Comparison of ENCODE assay signal across 28 cellular contexts in genomic region chr16:84868829-84869457, GRCh38. TPM values are rescaled to one million over a fixed set of nuclear protein-coding genes. Genes with fewer than 3 reads are reported as not detected.
DNase-seq lines count a peak whose midpoint lies in the region; ATAC-seq lines count a peak whose summit lies in the region.
"Had no signal": no experiment of that assay in that cellular context is flagged by ENCODE, and none has a peak within 500 bp of the region (broad histone marks: within the 10 kb centered on the region; RNA-seq: fewer than 3 reads in every experiment).

No MANE protein-coding gene starts in this region.

- DNase-seq in right cardiac atrium (peak in 1 of 3 donors; percentile 20), cardiac septum (ENCODE audit: low spot score) (no peak), SJCRH30 (peak; percentile 40 to 58), myocyte (ENCODE audit: low read depth) (peak; percentile 76), aorta (no peak), NAMALWA (ENCODE audit: low spot score) (no peak)
- no peak for DNase-seq in activated CD4-positive, alpha-beta T cell treated with anti-CD3 and anti-CD28 coated beads for 48 hours
- DNase-seq in activated CD4-positive, alpha-beta memory T cell treated with anti-CD3 and anti-CD28 coated beads, Interleukin-2, amount 10 ng/mL, durations not matched to agents 7 days and 5 days = no peak
- DNase-seq: activated CD4-positive, alpha-beta T cell treated with anti-CD3 and anti-CD28 coated beads, Interleukin-2, amount 10 ng/mL, durations not matched to agents 7 days and 5 days; activated gamma-delta T cell; activated naive CD8-positive, alpha-beta T cell treated with anti-CD3 and anti-CD28 coated beads, Interleukin-2, amount 10 ng/mL, durations not matched to agents 7 days and 5 days; activated T-cell treated with anti-CD3 and anti-CD28 coated beads, Interleukin-2, amount 50 U/mL, for 24 hours; central memory CD4-positive, alpha-beta T cell; DMS79 treated with DMSO at 0.1 percent for 48 hours; effector memory CD8-positive, alpha-beta T cell; erythroblast; GF-D8; head of caudate nucleus; NCI-H1436; NCI-H2107; NCI-H82; small intestine; stimulated activated naive CD4-positive, alpha-beta T cell treated with Interleukin-2 at 50 U/mL for 16 hours; testis; uterus had no signal

- no peak overlapping the region for H3K27ac ChIP-seq in right cardiac atrium (ENCODE audit: low read length)
- no peak overlapping the region for H3K27ac ChIP-seq in SJCRH30
- no peak overlapping the region for H3K27ac ChIP-seq in aorta (ENCODE audit: low read depth in 1 of 2, low read length in 2 of 2)
- H3K27ac ChIP-seq: uterus had no signal

- 91% methylated on average over 16 of the region's 16 CpGs for WGBS in right cardiac atrium
- WGBS in aorta, 2 donors = 92 to 95% methylated on average over 16 of the region's 16 CpGs

- H3K4me1 ChIP-seq in right cardiac atrium (ENCODE audit: control insufficient read depth, insufficient read depth, low read length) = no peaks in the 10 kb centered on the region
- H3K4me1 ChIP-seq in SJCRH30 = peaks cover 23% of the 10 kb centered on the region
- no peaks in the 10 kb centered on the region for H3K4me1 ChIP-seq in aorta (ENCODE audit: control insufficient read depth in 1 of 2, insufficient read depth in 2 of 2, low read length in 2 of 2)
- H3K4me1 ChIP-seq: uterus had no signal

- CTCF ChIA-PET in activated CD4-positive, alpha-beta memory T cell treated with anti-CD3 and anti-CD28 coated beads, Interleukin-2, amount 10 ng/mL, durations not matched to agents 7 days and 5 days (lab: Charles Lee) = no interaction called here

- H3K27me3 Mint-ChIP-seq in activated CD4-positive, alpha-beta memory T cell treated with anti-CD3 and anti-CD28 coated beads, Interleukin-2, amount 10 ng/mL, durations not matched to agents 7 days and 5 days = peaks cover 2% of the 10 kb centered on the region

- no peaks in the 10 kb centered on the region for H3K4me1 Mint-ChIP-seq in activated CD4-positive, alpha-beta memory T cell treated with anti-CD3 and anti-CD28 coated beads, Interleukin-2, amount 10 ng/mL, durations not matched to agents 7 days and 5 days
- H3K4me1 Mint-ChIP-seq: activated CD4-positive, alpha-beta T cell treated with anti-CD3 and anti-CD28 coated beads, Interleukin-2, amount 10 ng/mL, durations not matched to agents 7 days and 5 days; activated naive CD8-positive, alpha-beta T cell treated with anti-CD3 and anti-CD28 coated beads, Interleukin-2, amount 10 ng/mL, durations not matched to agents 7 days and 5 days had no signal

- H3K27me3 ChIP-seq in right cardiac atrium (ENCODE audit: control insufficient read depth, insufficient read depth) (no peaks in the 10 kb centered on the region), SJCRH30 (no peaks in the 10 kb centered on the region), aorta (ENCODE audit: control insufficient read depth in 1 of 2, insufficient read depth in 2 of 2, low read length in 1 of 2) (no peaks in the 10 kb centered on the region)
- H3K27me3 ChIP-seq: testis, uterus had no signal

- H3K9me3 ChIP-seq in right cardiac atrium (ENCODE audit: control insufficient read depth, low read length) (no peaks in the 10 kb centered on the region), SJCRH30 (replicated peaks) (no peaks in the 10 kb centered on the region), aorta (ENCODE audit: control insufficient read depth, low read length) (no peaks in the 10 kb centered on the region)
- H3K9me3 ChIP-seq: testis, uterus had no signal

- H3K4me3 ChIP-seq in right cardiac atrium (ENCODE audit: low read length) (no peak overlapping the region), SJCRH30 (no peak overlapping the region), aorta (ENCODE audit: low read length in 2 of 2) (no peak overlapping the region)
- H3K4me3 ChIP-seq: GM23338, lung, testis, uterus had no signal

- ATAC-seq in right cardiac atrium (peak; percentile 14 to 34), aorta (ENCODE audit: low FRiP score) (peak; percentile 27)
- ATAC-seq: effector memory CD8-positive, alpha-beta T cell; GM23338 had no signal

- no peaks in the 10 kb centered on the region for H3K36me3 Mint-ChIP-seq in activated CD4-positive, alpha-beta memory T cell treated with anti-CD3 and anti-CD28 coated beads, Interleukin-2, amount 10 ng/mL, durations not matched to agents 7 days and 5 days (ENCODE audit: low read depth)
- H3K36me3 Mint-ChIP-seq: activated naive CD8-positive, alpha-beta T cell treated with anti-CD3 and anti-CD28 coated beads, Interleukin-2, amount 10 ng/mL, durations not matched to agents 7 days and 5 days; natural killer cell treated with Interleukin-12 subunit alpha and Interleukin-12 subunit beta and Interleukin-15 and Interleukin-18, amount 100 ng/mL, for 72 hours had no signal

- H3K36me3 ChIP-seq in SJCRH30 (no peaks in the 10 kb centered on the region), aorta (ENCODE audit: control insufficient read depth in 1 of 2, insufficient read depth in 2 of 2, low read length in 1 of 2) (no peaks in the 10 kb centered on the region)
- H3K36me3 ChIP-seq: uterus had no signal

- no peak overlapping the region for H3K4me3 Mint-ChIP-seq in activated CD4-positive, alpha-beta memory T cell treated with anti-CD3 and anti-CD28 coated beads, Interleukin-2, amount 10 ng/mL, durations not matched to agents 7 days and 5 days
- H3K4me3 Mint-ChIP-seq: activated CD4-positive, alpha-beta T cell treated with anti-CD3 and anti-CD28 coated beads, Interleukin-2, amount 10 ng/mL, durations not matched to agents 7 days and 5 days; activated naive CD8-positive, alpha-beta T cell treated with anti-CD3 and anti-CD28 coated beads, Interleukin-2, amount 10 ng/mL, durations not matched to agents 7 days and 5 days; activated T-cell treated with anti-CD3 and anti-CD28 coated beads, Interleukin-2, amount 50 U/mL, for 24 hours; effector memory CD8-positive, alpha-beta T cell; GM23338; natural killer cell treated with Interleukin-12 subunit alpha and Interleukin-12 subunit beta and Interleukin-15 and Interleukin-18, amount 100 ng/mL, for 72 hours had no signal

- intact Hi-C loops in right cardiac atrium (cut with DNase I) (no loop called here), cardiac septum (cut with DNase I) (no loop called here), aorta (cut with DNase I) (no loop called here)

- POLR2A ChIA-PET in activated CD4-positive, alpha-beta memory T cell treated with anti-CD3 and anti-CD28 coated beads, Interleukin-2, amount 10 ng/mL, durations not matched to agents 7 days and 5 days (lab: Charles Lee) = no interaction called here

- no peaks in the 10 kb centered on the region for H3K9me3 Mint-ChIP-seq in activated CD4-positive, alpha-beta memory T cell treated with anti-CD3 and anti-CD28 coated beads, Interleukin-2, amount 10 ng/mL, durations not matched to agents 7 days and 5 days
- H3K9me3 Mint-ChIP-seq: activated CD4-positive, alpha-beta T cell treated with anti-CD3 and anti-CD28 coated beads, Interleukin-2, amount 10 ng/mL, durations not matched to agents 7 days and 5 days; activated naive CD8-positive, alpha-beta T cell treated with anti-CD3 and anti-CD28 coated beads, Interleukin-2, amount 10 ng/mL, durations not matched to agents 7 days and 5 days; activated T-cell treated with anti-CD3 and anti-CD28 coated beads, Interleukin-2, amount 50 U/mL, for 24 hours; effector memory CD8-positive, alpha-beta T cell; GM23338; natural killer cell treated with Interleukin-12 subunit alpha and Interleukin-12 subunit beta and Interleukin-15 and Interleukin-18, amount 100 ng/mL, for 72 hours had no signal

- H3K27ac Mint-ChIP-seq in activated CD4-positive, alpha-beta memory T cell treated with anti-CD3 and anti-CD28 coated beads, Interleukin-2, amount 10 ng/mL, durations not matched to agents 7 days and 5 days = no peak overlapping the region
- H3K27ac Mint-ChIP-seq: activated CD4-positive, alpha-beta T cell treated with anti-CD3 and anti-CD28 coated beads, Interleukin-2, amount 10 ng/mL, durations not matched to agents 7 days and 5 days; activated naive CD8-positive, alpha-beta T cell treated with anti-CD3 and anti-CD28 coated beads, Interleukin-2, amount 10 ng/mL, durations not matched to agents 7 days and 5 days; activated T-cell treated with anti-CD3 and anti-CD28 coated beads, Interleukin-2, amount 50 U/mL, for 24 hours; effector memory CD8-positive, alpha-beta T cell; GM23338; natural killer cell treated with Interleukin-12 subunit alpha and Interleukin-12 subunit beta and Interleukin-15 and Interleukin-18, amount 100 ng/mL, for 72 hours had no signal

RNA-seq across cellular contexts. Expression of gene CRISPLD2, which starts 49.2 kb away (rescaled TPM):
- total RNA-seq in right cardiac atrium (10 to 100 TPM; 13.1 to 69.5 (median 29.2) TPM), cardiac septum (16.3 TPM), myocyte (6.1 and 7.2 TPM in 2 replicates), aorta (100 to 1,000 TPM; 108 to 192 TPM)
- polyA plus RNA-seq in right cardiac atrium (12.7 TPM), aorta (10 to 100 TPM in 1 of 2 donors, 1 to 10 TPM in 1; 8.9 to 33.3 TPM)
- 0.34 and 0.48 TPM in 2 replicates for total RNA-seq in SJCRH30 (2014; rRNA removed; shearing (Covaris generic))
- polyA plus RNA-seq in myocyte (2012) = 0.53 TPM
- under 1 TPM; 0.18 to 0.23 TPM for total RNA-seq in activated CD4-positive, alpha-beta memory T cell treated with anti-CD3 and anti-CD28 coated beads, Interleukin-2, amount 10 ng/mL, durations not matched to agents 7 days and 5 days

Comparison
In these comparisons a context has a peak if more than half of its experiments do, and no peak if none do; other contexts are left out.
1. DNase-seq: peak in SJCRH30 (2 of 2) and myocyte (single experiment); none in cardiac septum (single experiment), aorta (0 of 2), activated CD4-positive, alpha-beta T cell treated with anti-CD3 and anti-CD28 coated beads for 48 hours (single experiment), activated CD4-positive, alpha-beta memory T cell treated with anti-CD3 and anti-CD28 coated beads, Interleukin-2, amount 10 ng/mL, durations not matched to agents 7 days and 5 days (single experiment) and NAMALWA (single experiment).